ENCODE assay signal across 12 cellular contexts in the genomic region with DNA sequence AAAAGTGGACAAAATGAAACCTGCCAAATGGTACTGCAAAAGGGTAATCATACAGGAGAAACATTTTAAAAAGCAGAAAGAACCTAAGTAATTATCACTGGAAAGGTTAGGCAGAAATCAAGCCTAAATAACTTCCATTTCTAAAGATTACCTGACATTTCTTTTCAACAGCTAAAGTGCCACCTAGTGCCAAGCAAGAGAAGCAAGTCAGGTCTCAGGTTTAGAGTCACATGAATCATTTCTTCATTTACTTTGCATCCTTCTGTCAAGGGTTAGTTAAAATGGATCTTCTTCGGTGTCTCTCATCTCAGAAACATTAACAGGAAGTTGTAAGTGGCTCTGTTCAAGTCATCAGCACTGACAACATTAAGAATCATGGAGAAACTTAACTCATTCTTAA.
DNase-seq lines count a peak whose midpoint lies in the region; ATAC-seq and TF ChIP-seq lines count a peak whose summit lies in the region.
"Had no signal": no experiment of that assay in that cellular context is flagged by ENCODE, and none has a peak within 500 bp of the region (broad histone marks: within the 10 kb centered on the region; RNA-seq: fewer than 3 reads in every experiment).

No MANE protein-coding gene starts in this region.

- H2AFZ ChIP-seq in KMS-11 (ENCODE audit: low read depth) = no peak overlapping the region
- no peak overlapping the region for H2AFZ ChIP-seq in parathyroid adenoma

- ATAC-seq in WTC11 = peak; percentile 50

- TF ChIP-seq CTCF in KMS-11 (conservative IDR thresholded peaks at IDR 0.05; ENCODE audit: low read depth, low read length) = peak; percentile 22; the same call in 1 of the 2 replicates
- TF ChIP-seq CTCF in WTC11 (IDR thresholded peaks at IDR 0.05) = no peak
- TF ChIP-seq CTCF in parathyroid adenoma (IDR thresholded peaks at IDR 0.05) = peak; percentile 29
- TF ChIP-seq CTCF in RWPE1 (conservative IDR thresholded peaks at IDR 0.05; ENCODE audit: low read depth) = no peak

- no peak overlapping the region for H3K4me3 Mint-ChIP-seq in WTC11
- H3K4me3 Mint-ChIP-seq: activated naive CD8-positive, alpha-beta T cell treated with anti-CD3 and anti-CD28 coated beads for 36 hours had no signal

- no peaks in the 10 kb centered on the region for H3K27me3 ChIP-seq in KMS-11 (ENCODE audit: insufficient read depth, low read depth)
- no peaks in the 10 kb centered on the region for H3K27me3 ChIP-seq in parathyroid adenoma (ENCODE audit: control insufficient read depth, insufficient read depth, low read length)
- H3K27me3 ChIP-seq: SJCRH30 had no signal

- H3K4me2 ChIP-seq in KMS-11 = no peak overlapping the region
- no peak overlapping the region for H3K4me2 ChIP-seq in parathyroid adenoma (ENCODE audit: low read length)

- no peaks in the 10 kb centered on the region for H3K9me3 ChIP-seq in parathyroid adenoma (ENCODE audit: control insufficient read depth, low read length)
- H3K9me3 ChIP-seq: SJCRH30 had no signal

- H3K79me2 ChIP-seq in KMS-11 (ENCODE audit: insufficient read depth, low read depth) (no peaks in the 10 kb centered on the region), parathyroid adenoma (no peaks in the 10 kb centered on the region)

- no peak overlapping the region for H3K4me3 ChIP-seq in KMS-11 (IDR thresholded peaks at IDR 0.05; ENCODE audit: insufficient read depth, low read depth, low read length)
- H3K4me3 ChIP-seq in parathyroid adenoma (ENCODE audit: low read depth, low read length) = no peak overlapping the region
- H3K4me3 ChIP-seq: SJCRH30 had no signal

- POLR2A ChIA-PET in WTC11 (lab: Charles Lee) (no interaction called here), RWPE1 (lab: Yijun Ruan, JAX; ENCODE audit: low non-redundant PET) (no interaction called here)

- peaks cover 18% of the 10 kb centered on the region for H3K4me1 Mint-ChIP-seq in WTC11

- H3K4me1 ChIP-seq in KMS-11 (ENCODE audit: low read depth, poor library complexity, severe bottlenecking) (no peaks in the 10 kb centered on the region), parathyroid adenoma (peaks cover 4% of the 10 kb centered on the region)
- H3K4me1 ChIP-seq: SJCRH30 had no signal

- H3K9ac ChIP-seq in KMS-11 (no peak overlapping the region), parathyroid adenoma (no peak overlapping the region)

- H3K27ac ChIP-seq in KMS-11 = no peak overlapping the region
- H3K27ac ChIP-seq in parathyroid adenoma = no peak overlapping the region
- no peak overlapping the region for H3K27ac ChIP-seq in RWPE1
- H3K27ac ChIP-seq: SJCRH30 had no signal

- CTCF ChIA-PET in WTC11 (lab: Charles Lee) (interaction anchor here (0.7 to 1.5 kb wide), 2 partner anchors 9 to 30 kb away, joined by 4 to 8 read pairs; no protein-coding TSS in a partner anchor), RWPE1 (lab: Yijun Ruan, JAX) (no interaction called here)

- no peaks in the 10 kb centered on the region for H3K36me3 ChIP-seq in KMS-11 (ENCODE audit: insufficient read depth)
- no peaks in the 10 kb centered on the region for H3K36me3 ChIP-seq in parathyroid adenoma (ENCODE audit: control insufficient read depth, insufficient read depth, low read length)
- H3K36me3 ChIP-seq: SJCRH30 had no signal

- no peaks in the 10 kb centered on the region for H3K27me3 Mint-ChIP-seq in WTC11 (ENCODE audit: low read depth)
- H3K27me3 Mint-ChIP-seq: activated naive CD8-positive, alpha-beta T cell treated with anti-CD3 and anti-CD28 coated beads for 36 hours had no signal

- DNase-seq in NCI-H345 (lab: John Stamatoyannopoulos, UW) (peak; percentile 6), NCI-H345 treated with DMSO at 0.1 percent for 48 hours (lab: John Stamatoyannopoulos, UW; ENCODE audit: unreplicated experiment) (no peak), WTC11 (ENCODE audit: low spot score) (no peak), RWPE1 (ENCODE audit: low spot score) (no peak), cardiac septum (ENCODE audit: low spot score) (no peak)
- DNase-seq in stimulated activated CD4-positive, alpha-beta T cell treated with anti-CD3 and anti-CD28 coated beads, Interleukin-4, amount 100 ng/mL, for 24 hours = no peak
- DNase-seq: activated CD4-positive, alpha-beta T cell treated with anti-CD3 and anti-CD28 coated beads, Interleukin-2, amount 50 U/mL, for 4 hours; activated naive CD8-positive, alpha-beta T cell treated with anti-CD3 and anti-CD28 coated beads for 36 hours; NCI-H1417; SJCRH30 had no signal

- H3K36me3 Mint-ChIP-seq in WTC11 = no peaks in the 10 kb centered on the region; the same call in 1 of the 2 replicates
- H3K36me3 Mint-ChIP-seq: activated naive CD8-positive, alpha-beta T cell treated with anti-CD3 and anti-CD28 coated beads for 36 hours had no signal

- peaks cover 10% of the 10 kb centered on the region for H3K9me3 Mint-ChIP-seq in WTC11
- H3K9me3 Mint-ChIP-seq: activated naive CD8-positive, alpha-beta T cell treated with anti-CD3 and anti-CD28 coated beads for 36 hours had no signal

- no peaks in the 10 kb centered on the region for H4K20me1 ChIP-seq in KMS-11 (ENCODE audit: insufficient read depth)

- intact Hi-C loops in cardiac septum (cut with DNase I) = no loop called here

- no peak overlapping the region for H3K27ac Mint-ChIP-seq in WTC11
- H3K27ac Mint-ChIP-seq: activated naive CD8-positive, alpha-beta T cell treated with anti-CD3 and anti-CD28 coated beads for 36 hours had no signal

TF ChIP-seq in WTC11, 78 proteins besides CTCF, POLR2A, EP300 and RAD21:
- TF ChIP-seq, protein P1, sequence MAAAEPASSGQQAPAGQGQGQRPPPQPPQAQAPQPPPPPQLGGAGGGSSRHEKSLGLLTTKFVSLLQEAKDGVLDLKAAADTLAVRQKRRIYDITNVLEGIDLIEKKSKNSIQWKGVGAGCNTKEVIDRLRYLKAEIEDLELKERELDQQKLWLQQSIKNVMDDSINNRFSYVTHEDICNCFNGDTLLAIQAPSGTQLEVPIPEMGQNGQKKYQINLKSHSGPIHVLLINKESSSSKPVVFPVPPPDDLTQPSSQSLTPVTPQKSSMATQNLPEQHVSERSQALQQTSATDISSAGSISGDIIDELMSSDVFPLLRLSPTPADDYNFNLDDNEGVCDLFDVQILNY (CRISPR knock-in tag; IDR thresholded peaks at IDR 0.05) = no peak
- TF ChIP-seq KAT7 (CRISPR knock-in tag; IDR thresholded peaks at IDR 0.05; ENCODE audit: borderline replicate concordance) = no peak
- TF ChIP-seq, protein P2, sequence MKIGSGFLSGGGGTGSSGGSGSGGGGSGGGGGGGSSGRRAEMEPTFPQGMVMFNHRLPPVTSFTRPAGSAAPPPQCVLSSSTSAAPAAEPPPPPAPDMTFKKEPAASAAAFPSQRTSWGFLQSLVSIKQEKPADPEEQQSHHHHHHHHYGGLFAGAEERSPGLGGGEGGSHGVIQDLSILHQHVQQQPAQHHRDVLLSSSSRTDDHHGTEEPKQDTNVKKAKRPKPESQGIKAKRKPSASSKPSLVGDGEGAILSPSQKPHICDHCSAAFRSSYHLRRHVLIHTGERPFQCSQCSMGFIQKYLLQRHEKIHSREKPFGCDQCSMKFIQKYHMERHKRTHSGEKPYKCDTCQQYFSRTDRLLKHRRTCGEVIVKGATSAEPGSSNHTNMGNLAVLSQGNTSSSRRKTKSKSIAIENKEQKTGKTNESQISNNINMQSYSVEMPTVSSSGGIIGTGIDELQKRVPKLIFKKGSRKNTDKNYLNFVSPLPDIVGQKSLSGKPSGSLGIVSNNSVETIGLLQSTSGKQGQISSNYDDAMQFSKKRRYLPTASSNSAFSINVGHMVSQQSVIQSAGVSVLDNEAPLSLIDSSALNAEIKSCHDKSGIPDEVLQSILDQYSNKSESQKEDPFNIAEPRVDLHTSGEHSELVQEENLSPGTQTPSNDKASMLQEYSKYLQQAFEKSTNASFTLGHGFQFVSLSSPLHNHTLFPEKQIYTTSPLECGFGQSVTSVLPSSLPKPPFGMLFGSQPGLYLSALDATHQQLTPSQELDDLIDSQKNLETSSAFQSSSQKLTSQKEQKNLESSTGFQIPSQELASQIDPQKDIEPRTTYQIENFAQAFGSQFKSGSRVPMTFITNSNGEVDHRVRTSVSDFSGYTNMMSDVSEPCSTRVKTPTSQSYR (CRISPR knock-in tag; IDR thresholded peaks at IDR 0.05) = no peak
- TF ChIP-seq, protein P3, sequence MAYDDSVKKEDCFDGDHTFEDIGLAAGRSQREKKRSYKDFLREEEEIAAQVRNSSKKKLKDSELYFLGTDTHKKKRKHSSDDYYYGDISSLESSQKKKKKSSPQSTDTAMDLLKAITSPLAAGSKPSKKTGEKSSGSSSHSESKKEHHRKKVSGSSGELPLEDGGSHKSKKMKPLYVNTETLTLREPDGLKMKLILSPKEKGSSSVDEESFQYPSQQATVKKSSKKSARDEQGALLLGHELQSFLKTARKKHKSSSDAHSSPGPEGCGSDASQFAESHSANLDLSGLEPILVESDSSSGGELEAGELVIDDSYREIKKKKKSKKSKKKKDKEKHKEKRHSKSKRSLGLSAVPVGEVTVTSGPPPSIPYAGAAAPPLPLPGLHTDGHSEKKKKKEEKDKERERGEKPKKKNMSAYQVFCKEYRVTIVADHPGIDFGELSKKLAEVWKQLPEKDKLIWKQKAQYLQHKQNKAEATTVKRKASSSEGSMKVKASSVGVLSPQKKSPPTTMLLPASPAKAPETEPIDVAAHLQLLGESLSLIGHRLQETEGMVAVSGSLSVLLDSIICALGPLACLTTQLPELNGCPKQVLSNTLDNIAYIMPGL (CRISPR knock-in tag; IDR thresholded peaks at IDR 0.05) = no peak
- TF ChIP-seq, protein P4, sequence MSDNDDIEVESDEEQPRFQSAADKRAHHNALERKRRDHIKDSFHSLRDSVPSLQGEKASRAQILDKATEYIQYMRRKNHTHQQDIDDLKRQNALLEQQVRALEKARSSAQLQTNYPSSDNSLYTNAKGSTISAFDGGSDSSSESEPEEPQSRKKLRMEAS (CRISPR knock-in tag; IDR thresholded peaks at IDR 0.05) = no peak
- no peak for TF ChIP-seq HMGA2 (CRISPR knock-in tag; IDR thresholded peaks at IDR 0.05)
- TF ChIP-seq, protein P5, sequence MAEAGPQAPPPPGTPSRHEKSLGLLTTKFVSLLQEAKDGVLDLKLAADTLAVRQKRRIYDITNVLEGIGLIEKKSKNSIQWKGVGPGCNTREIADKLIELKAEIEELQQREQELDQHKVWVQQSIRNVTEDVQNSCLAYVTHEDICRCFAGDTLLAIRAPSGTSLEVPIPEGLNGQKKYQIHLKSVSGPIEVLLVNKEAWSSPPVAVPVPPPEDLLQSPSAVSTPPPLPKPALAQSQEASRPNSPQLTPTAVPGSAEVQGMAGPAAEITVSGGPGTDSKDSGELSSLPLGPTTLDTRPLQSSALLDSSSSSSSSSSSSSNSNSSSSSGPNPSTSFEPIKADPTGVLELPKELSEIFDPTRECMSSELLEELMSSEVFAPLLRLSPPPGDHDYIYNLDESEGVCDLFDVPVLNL (CRISPR knock-in tag; IDR thresholded peaks at IDR 0.05; ENCODE audit: borderline replicate concordance, low read depth) = no peak
- no peak for TF ChIP-seq FOXJ3 (CRISPR knock-in tag; IDR thresholded peaks at IDR 0.05; ENCODE audit: borderline replicate concordance)

Comparison
In these comparisons a context has a peak if more than half of its experiments do, and no peak if none do; other contexts are left out.
1. CTCF ChIP-seq: peak in KMS-11 (single experiment) and parathyroid adenoma (single experiment); none in WTC11 (single experiment) and RWPE1 (single experiment).